Comparison of ENCODE assay signal across 1 cellular context in genomic region chr16:10981697-10982216, GRCh38.
TF ChIP-seq lines count a peak whose summit lies in the region.

No MANE protein-coding gene starts in this region.

TF ChIP-seq in GM12878, 131 proteins besides CTCF, POLR2A, EP300 and RAD21 (continued from another document and continues in another):
- TF ChIP-seq, protein P1, sequence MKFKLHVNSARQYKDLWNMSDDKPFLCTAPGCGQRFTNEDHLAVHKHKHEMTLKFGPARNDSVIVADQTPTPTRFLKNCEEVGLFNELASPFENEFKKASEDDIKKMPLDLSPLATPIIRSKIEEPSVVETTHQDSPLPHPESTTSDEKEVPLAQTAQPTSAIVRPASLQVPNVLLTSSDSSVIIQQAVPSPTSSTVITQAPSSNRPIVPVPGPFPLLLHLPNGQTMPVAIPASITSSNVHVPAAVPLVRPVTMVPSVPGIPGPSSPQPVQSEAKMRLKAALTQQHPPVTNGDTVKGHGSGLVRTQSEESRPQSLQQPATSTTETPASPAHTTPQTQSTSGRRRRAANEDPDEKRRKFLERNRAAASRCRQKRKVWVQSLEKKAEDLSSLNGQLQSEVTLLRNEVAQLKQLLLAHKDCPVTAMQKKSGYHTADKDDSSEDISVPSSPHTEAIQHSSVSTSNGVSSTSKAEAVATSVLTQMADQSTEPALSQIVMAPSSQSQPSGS (IDR thresholded peaks at IDR 0.05; ENCODE audit: low read length) = no peak
- TF ChIP-seq SP1 (IDR thresholded peaks at IDR 0.05; ENCODE audit: low read depth, low read length) (no peak), POLR2AphosphoS5 (IDR thresholded peaks at IDR 0.05; ENCODE audit: low read length) (no peak), SPI1 (IDR thresholded peaks at IDR 0.05; ENCODE audit: borderline replicate concordance, insufficient read depth, low read depth, low read length) (no peak), NFYA (IDR thresholded peaks at IDR 0.05; ENCODE audit: borderline replicate concordance, low read depth, low read length) (no peak), SREBF2 (IDR thresholded peaks at IDR 0.05; ENCODE audit: low read length) (no peak), NR2F1 (conservative IDR thresholded peaks at IDR 0.05) (peak; percentile 35; the same call in 1 of the 2 replicates), CREB1 (IDR thresholded peaks at IDR 0.05; ENCODE audit: low read depth) (0 out of 2 replicates have a peak, but pooled peaks have one; percentile 42), BCL3 (IDR thresholded peaks at IDR 0.05; ENCODE audit: borderline replicate concordance, insufficient read depth, low read depth, low read length, poor library complexity, severe bottlenecking) (no peak), RUNX3 (IDR thresholded peaks at IDR 0.05; ENCODE audit: low read length) (0 out of 2 replicates have a peak, but pooled peaks have one; percentile 22), FOS (IDR thresholded peaks at IDR 0.05; ENCODE audit: borderline replicate concordance, extremely low read depth, insufficient read length) (no peak), NFIC (IDR thresholded peaks at IDR 0.05; ENCODE audit: low read depth, low read length) (no peak), HDAC2 (IDR thresholded peaks at IDR 0.05) (no peak), HDGF (IDR thresholded peaks at IDR 0.05) (no peak), TARDBP (IDR thresholded peaks at IDR 0.05; ENCODE audit: borderline replicate concordance) (no peak), TCF12 (IDR thresholded peaks at IDR 0.05; ENCODE audit: low read depth, low read length) (peak; percentile 13; the same call in 1 of the 2 replicates), CHD4 (IDR thresholded peaks at IDR 0.05) (no peak), ZNF592 (IDR thresholded peaks at IDR 0.05) (peak; percentile 65; the same call in 1 of the 2 replicates), REST (IDR thresholded peaks at IDR 0.05; ENCODE audit: low read depth, low read length) (no peak), WRNIP1 (IDR thresholded peaks at IDR 0.05; ENCODE audit: borderline replicate concordance, low read depth, low read length) (no peak; the same call in 1 of the 2 replicates), CHD2 (IDR thresholded peaks at IDR 0.05; ENCODE audit: borderline replicate concordance, low read depth, low read length) (peak; percentile 56; the same call in 1 of the 2 replicates), CBFB (IDR thresholded peaks at IDR 0.05; ENCODE audit: low read depth) (no peak), MYB (IDR thresholded peaks at IDR 0.05; ENCODE audit: borderline replicate concordance, low read depth, low read length) (no peak), PAX8 (IDR thresholded peaks at IDR 0.05) (no peak), ELK1 (IDR thresholded peaks at IDR 0.05; ENCODE audit: low read depth, low read length) (no peak), ZNF274 (IDR thresholded peaks at IDR 0.05; ENCODE audit: insufficient read depth, insufficient read length) (no peak), STAT3 (IDR thresholded peaks at IDR 0.05; ENCODE audit: low read depth, low read length) (peak; percentile 94; the same call in 1 of the 2 replicates), NKRF (conservative IDR thresholded peaks at IDR 0.05) (no peak)
- TF ChIP-seq, protein P2, sequence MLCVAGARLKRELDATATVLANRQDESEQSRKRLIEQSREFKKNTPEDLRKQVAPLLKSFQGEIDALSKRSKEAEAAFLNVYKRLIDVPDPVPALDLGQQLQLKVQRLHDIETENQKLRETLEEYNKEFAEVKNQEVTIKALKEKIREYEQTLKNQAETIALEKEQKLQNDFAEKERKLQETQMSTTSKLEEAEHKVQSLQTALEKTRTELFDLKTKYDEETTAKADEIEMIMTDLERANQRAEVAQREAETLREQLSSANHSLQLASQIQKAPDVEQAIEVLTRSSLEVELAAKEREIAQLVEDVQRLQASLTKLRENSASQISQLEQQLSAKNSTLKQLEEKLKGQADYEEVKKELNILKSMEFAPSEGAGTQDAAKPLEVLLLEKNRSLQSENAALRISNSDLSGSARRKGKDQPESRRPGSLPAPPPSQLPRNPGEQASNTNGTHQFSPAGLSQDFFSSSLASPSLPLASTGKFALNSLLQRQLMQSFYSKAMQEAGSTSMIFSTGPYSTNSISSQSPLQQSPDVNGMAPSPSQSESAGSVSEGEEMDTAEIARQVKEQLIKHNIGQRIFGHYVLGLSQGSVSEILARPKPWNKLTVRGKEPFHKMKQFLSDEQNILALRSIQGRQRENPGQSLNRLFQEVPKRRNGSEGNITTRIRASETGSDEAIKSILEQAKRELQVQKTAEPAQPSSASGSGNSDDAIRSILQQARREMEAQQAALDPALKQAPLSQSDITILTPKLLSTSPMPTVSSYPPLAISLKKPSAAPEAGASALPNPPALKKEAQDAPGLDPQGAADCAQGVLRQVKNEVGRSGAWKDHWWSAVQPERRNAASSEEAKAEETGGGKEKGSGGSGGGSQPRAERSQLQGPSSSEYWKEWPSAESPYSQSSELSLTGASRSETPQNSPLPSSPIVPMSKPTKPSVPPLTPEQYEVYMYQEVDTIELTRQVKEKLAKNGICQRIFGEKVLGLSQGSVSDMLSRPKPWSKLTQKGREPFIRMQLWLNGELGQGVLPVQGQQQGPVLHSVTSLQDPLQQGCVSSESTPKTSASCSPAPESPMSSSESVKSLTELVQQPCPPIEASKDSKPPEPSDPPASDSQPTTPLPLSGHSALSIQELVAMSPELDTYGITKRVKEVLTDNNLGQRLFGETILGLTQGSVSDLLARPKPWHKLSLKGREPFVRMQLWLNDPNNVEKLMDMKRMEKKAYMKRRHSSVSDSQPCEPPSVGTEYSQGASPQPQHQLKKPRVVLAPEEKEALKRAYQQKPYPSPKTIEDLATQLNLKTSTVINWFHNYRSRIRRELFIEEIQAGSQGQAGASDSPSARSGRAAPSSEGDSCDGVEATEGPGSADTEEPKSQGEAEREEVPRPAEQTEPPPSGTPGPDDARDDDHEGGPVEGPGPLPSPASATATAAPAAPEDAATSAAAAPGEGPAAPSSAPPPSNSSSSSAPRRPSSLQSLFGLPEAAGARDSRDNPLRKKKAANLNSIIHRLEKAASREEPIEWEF (IDR thresholded peaks at IDR 0.05; ENCODE audit: insufficient replicate concordance, low read depth, low read length) = peak; percentile 87
- TF ChIP-seq, protein P3, sequence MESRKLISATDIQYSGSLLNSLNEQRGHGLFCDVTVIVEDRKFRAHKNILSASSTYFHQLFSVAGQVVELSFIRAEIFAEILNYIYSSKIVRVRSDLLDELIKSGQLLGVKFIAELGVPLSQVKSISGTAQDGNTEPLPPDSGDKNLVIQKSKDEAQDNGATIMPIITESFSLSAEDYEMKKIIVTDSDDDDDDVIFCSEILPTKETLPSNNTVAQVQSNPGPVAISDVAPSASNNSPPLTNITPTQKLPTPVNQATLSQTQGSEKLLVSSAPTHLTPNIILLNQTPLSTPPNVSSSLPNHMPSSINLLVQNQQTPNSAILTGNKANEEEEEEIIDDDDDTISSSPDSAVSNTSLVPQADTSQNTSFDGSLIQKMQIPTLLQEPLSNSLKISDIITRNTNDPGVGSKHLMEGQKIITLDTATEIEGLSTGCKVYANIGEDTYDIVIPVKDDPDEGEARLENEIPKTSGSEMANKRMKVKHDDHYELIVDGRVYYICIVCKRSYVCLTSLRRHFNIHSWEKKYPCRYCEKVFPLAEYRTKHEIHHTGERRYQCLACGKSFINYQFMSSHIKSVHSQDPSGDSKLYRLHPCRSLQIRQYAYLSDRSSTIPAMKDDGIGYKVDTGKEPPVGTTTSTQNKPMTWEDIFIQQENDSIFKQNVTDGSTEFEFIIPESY (IDR thresholded peaks at IDR 0.05) = no peak
- TF ChIP-seq, protein P4, sequence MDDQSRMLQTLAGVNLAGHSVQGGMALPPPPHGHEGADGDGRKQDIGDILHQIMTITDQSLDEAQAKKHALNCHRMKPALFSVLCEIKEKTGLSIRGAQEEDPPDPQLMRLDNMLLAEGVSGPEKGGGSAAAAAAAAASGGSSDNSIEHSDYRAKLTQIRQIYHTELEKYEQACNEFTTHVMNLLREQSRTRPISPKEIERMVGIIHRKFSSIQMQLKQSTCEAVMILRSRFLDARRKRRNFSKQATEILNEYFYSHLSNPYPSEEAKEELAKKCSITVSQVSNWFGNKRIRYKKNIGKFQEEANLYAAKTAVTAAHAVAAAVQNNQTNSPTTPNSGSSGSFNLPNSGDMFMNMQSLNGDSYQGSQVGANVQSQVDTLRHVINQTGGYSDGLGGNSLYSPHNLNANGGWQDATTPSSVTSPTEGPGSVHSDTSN (IDR thresholded peaks at IDR 0.05; ENCODE audit: insufficient replicate concordance, low read depth, low read length) = no peak
